ENCODE assay signal across 1 cellular context in genomic region chr10:101577121-101577871, GRCh38.
TF ChIP-seq lines count a peak whose summit lies in the region.

No MANE protein-coding gene starts in this region.

TF ChIP-seq in endothelial cell of umbilical vein, 7 proteins besides CTCF, POLR2A, EP300 and RAD21:
- TF ChIP-seq GATA2 (IDR thresholded peaks at IDR 0.05; ENCODE audit: insufficient read depth, insufficient read length, low read depth, low read length) (no peak), EZH2 (IDR thresholded peaks at IDR 0.05; ENCODE audit: borderline replicate concordance, low read depth, low read length, severe bottlenecking) (no peak), POLR2AphosphoS5 (IDR thresholded peaks at IDR 0.05; ENCODE audit: insufficient read depth, low read depth, low read length) (no peak), MYC (IDR thresholded peaks at IDR 0.05; ENCODE audit: low read depth, low read length) (no peak), FOS (IDR thresholded peaks at IDR 0.05; ENCODE audit: borderline replicate concordance, insufficient read depth, low read length) (no peak), JUN (IDR thresholded peaks at IDR 0.05; ENCODE audit: borderline replicate concordance, insufficient read depth, insufficient read length, low read depth) (no peak)
- TF ChIP-seq, protein P1, sequence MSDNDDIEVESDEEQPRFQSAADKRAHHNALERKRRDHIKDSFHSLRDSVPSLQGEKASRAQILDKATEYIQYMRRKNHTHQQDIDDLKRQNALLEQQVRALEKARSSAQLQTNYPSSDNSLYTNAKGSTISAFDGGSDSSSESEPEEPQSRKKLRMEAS (IDR thresholded peaks at IDR 0.05; ENCODE audit: insufficient read depth, insufficient read length) = no peak
TF ChIP-seq in endothelial cell of umbilical vein: peak in this region for 0.
